ENCODE assay signal across 14 cellular contexts in the genomic region with DNA sequence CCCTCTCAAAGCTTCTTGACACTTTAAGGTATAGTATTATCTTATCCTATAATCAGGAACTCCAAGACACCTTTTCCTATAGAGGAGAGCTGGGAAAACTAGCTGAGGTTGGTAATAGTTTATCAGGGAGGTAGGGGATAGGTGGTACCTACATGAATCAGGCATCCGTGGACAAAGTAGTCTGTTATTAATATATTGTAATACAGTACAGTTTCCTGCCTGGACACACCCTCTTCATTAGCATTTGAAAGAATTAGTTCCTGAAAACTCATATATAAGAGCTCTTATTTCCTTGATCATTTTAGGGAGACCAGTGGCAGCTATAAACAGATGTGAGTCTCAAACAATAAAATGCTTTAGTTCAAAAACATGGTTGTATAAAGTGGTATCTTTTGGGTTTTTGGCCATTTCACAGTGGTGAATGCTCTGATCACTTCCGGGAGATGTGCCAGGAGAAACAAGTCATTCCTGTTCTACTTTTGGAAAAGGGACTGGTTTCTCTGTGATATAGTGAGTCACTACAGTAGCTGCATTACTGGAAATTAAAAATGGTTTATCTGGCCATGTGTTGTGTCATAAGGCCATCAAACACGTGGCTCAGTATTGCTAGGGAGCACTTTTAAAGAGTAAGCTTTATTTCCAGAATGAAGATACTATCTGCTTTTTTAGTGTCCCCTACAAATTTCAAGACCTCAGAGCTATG.
DNase-seq lines count a peak whose midpoint lies in the region; ATAC-seq, FAIRE-seq and TF ChIP-seq lines count a peak whose summit lies in the region.
"Had no signal": no experiment of that assay in that cellular context is flagged by ENCODE, and none has a peak within 500 bp of the region (broad histone marks: within the 10 kb centered on the region; RNA-seq: fewer than 3 reads in every experiment).

No MANE protein-coding gene starts in this region.

- H4K20me1 ChIP-seq in OCI-LY7 (ENCODE audit: insufficient read depth, low read length): no peaks in the 10 kb centered on the region

- CTCF ChIA-PET in OCI-LY7 (lab: Charles Lee; ENCODE audit: unreplicated experiment): no interaction called here

- H3K9me2 ChIP-seq in OCI-LY7 (ENCODE audit: insufficient read depth, low read length): no peaks in the 10 kb centered on the region

- TF ChIP-seq CTCF in OCI-LY7 (conservative IDR thresholded peaks at IDR 0.05; ENCODE audit: low read length) (no peak), suprapubic skin (IDR thresholded peaks at IDR 0.05) (no peak)

- no peak for TF ChIP-seq POLR2A in suprapubic skin (IDR thresholded peaks at IDR 0.05)

- intact Hi-C loops in OCI-LY7 (cut with micrococcal nuclease; ENCODE audit: unreplicated experiment): loop anchor here (2.0 kb wide), 1 partner anchor 107 kb away; no protein-coding TSS in a partner anchor

- no TSS peak for BruUV-seq in OCI-LY7 (replicated peaks; lab: Mats Ljungman, UMichigan)

- H2AFZ ChIP-seq in OCI-LY7 (ENCODE audit: low read length): peak overlapping the region; percentile 94

- H3K36me3 ChIP-seq in OCI-LY7 (ENCODE audit: insufficient read depth, low read length) (no peaks in the 10 kb centered on the region), suprapubic skin (no peaks in the 10 kb centered on the region), small intestine (ENCODE audit: control insufficient read depth in 2 of 2, insufficient read depth in 2 of 2, low read length in 2 of 2) (no peaks in the 10 kb centered on the region)
- H3K36me3 ChIP-seq: left ventricle myocardium inferior had no signal

- H3K79me2 ChIP-seq in OCI-LY7 (ENCODE audit: insufficient read depth, low read depth, low read length): no peaks in the 10 kb centered on the region

- no peak for ATAC-seq in HG02623 (IDR thresholded peaks at IDR 0.05; ENCODE audit: unreplicated experiment)

- peak overlapping the region; percentile 34 for H3K4me3 ChIP-seq in OCI-LY7 (ENCODE audit: low read depth, low read length, poor library complexity, severe bottlenecking)
- H3K4me3 ChIP-seq in suprapubic skin: no peak overlapping the region
- no peak overlapping the region for H3K4me3 ChIP-seq in small intestine (ENCODE audit: low read depth in 1 of 2, low read length in 2 of 2)
- H3K4me3 ChIP-seq: dorsolateral prefrontal cortex, left ventricle myocardium inferior had no signal

- DNase-seq in EL (peak; percentile 72), OCI-LY7 (ENCODE audit: low spot score) (peak; percentile 0), epithelial cell of prostate (ENCODE audit: low read depth, low spot score) (peak; percentile 48), suprapubic skin (ENCODE audit: low spot score in 2 of 2) (no peak), NCI-H510A (lab: John Stamatoyannopoulos, UW) (no peak), small intestine (no peak), HCEC 1CT (no peak)
- DNase-seq: aorta; dorsolateral prefrontal cortex; left ventricle myocardium inferior; stimulated activated CD4-positive, alpha-beta T cell treated with anti-CD3 and anti-CD28 coated beads, Interleukin-15, amount 100 ng/mL, for 24 hours; substantia nigra; SW 1271 had no signal

- no peaks in the 10 kb centered on the region for H3K27me3 ChIP-seq in suprapubic skin
- H3K27me3 ChIP-seq in small intestine (ENCODE audit: control insufficient read depth in 2 of 2, insufficient read depth in 2 of 2, low read length in 2 of 2): no peaks in the 10 kb centered on the region
- H3K27me3 ChIP-seq: dorsolateral prefrontal cortex had no signal

- H3K27ac ChIP-seq in OCI-LY7 (ENCODE audit: low read depth, low read length, poor library complexity, severe bottlenecking) (peak overlapping the region; percentile 91), epithelial cell of prostate (no peak overlapping the region), suprapubic skin (peak overlapping the region; percentile 50), small intestine (ENCODE audit: low read depth in 1 of 2, low read length in 1 of 2) (no peak overlapping the region)
- H3K27ac ChIP-seq: dorsolateral prefrontal cortex, left ventricle myocardium inferior had no signal

- no peak for TF ChIP-seq EP300 in suprapubic skin (IDR thresholded peaks at IDR 0.05)

- H3K9me3 ChIP-seq in OCI-LY7 (ENCODE audit: low read length): no peaks in the 10 kb centered on the region
- H3K9me3 ChIP-seq in suprapubic skin: no peaks in the 10 kb centered on the region
- H3K9me3 ChIP-seq in small intestine (ENCODE audit: control insufficient read depth, low read depth): no peaks in the 10 kb centered on the region
- H3K9me3 ChIP-seq: left ventricle myocardium inferior had no signal

- no peak for FAIRE-seq in small intestine (lab: Jason Lieb, UNC)

- POLR2A ChIA-PET in OCI-LY7 (lab: Charles Lee): interaction anchor here (0.7 to 1.2 kb wide), 4 partner anchors 10 to 166 kb away, joined by 3 to 4 read pairs (median 4); no protein-coding TSS in a partner anchor

- H3K4me2 ChIP-seq in OCI-LY7 (ENCODE audit: low read length): peak overlapping the region; percentile 69

- H3K4me1 ChIP-seq in OCI-LY7 (ENCODE audit: insufficient read depth, low read length, poor library complexity, severe bottlenecking) (peaks cover 34% of the 10 kb centered on the region), suprapubic skin (peaks cover 19% of the 10 kb centered on the region), small intestine (ENCODE audit: control insufficient read depth in 2 of 2, insufficient read depth in 1 of 2, low read depth in 1 of 2, low read length in 1 of 2) (peaks cover 0 to 2% of the 10 kb centered on the region in 2 donors)
- H3K4me1 ChIP-seq: left ventricle myocardium inferior had no signal

- WGBS in suprapubic skin: 27% methylated on average over 3 of the region's 3 CpGs
- 0 to 39% (median 13%) methylated on average over 1 to 3 of the region's 3 CpGs for whole genome bisulfite sequencing in small intestine, 3 donors

Comparison
In these comparisons a context has a peak if more than half of its experiments do, and no peak if none do; other contexts are left out.
1. DNase-seq: peak in EL (single experiment), OCI-LY7 (single experiment) and epithelial cell of prostate (single experiment); none in suprapubic skin (0 of 2), NCI-H510A (single experiment), small intestine (single experiment) and HCEC 1CT (single experiment).
2. H3K27ac ChIP-seq: peak in OCI-LY7 (single experiment) and suprapubic skin (single experiment); none in epithelial cell of prostate (single experiment) and small intestine (0 of 2).